Comparison of ENCODE assay signal across 8 cellular contexts in genomic region chr1:12615916-12616708, GRCh38. TPM values are rescaled to one million over a fixed set of nuclear protein-coding genes. Genes with fewer than 3 reads are reported as not detected.
DNase-seq lines count a peak whose midpoint lies in the region; ATAC-seq and TF ChIP-seq lines count a peak whose summit lies in the region.

No MANE protein-coding gene starts in this region.

- H3K4me1 ChIP-seq in HUES64 (ENCODE audit: insufficient read depth, low read length), result peaks cover 17% of the 10 kb centered on the region
- peaks cover 39% of the 10 kb centered on the region for H3K4me1 ChIP-seq in adipocyte (ENCODE audit: control insufficient read depth, insufficient read depth, low read length)
- peaks cover 28% of the 10 kb centered on the region for H3K4me1 ChIP-seq in rectal smooth muscle tissue (ENCODE audit: control insufficient read depth, insufficient read depth, low read length)

- ATAC-seq in HG02610 (IDR thresholded peaks at IDR 0.05; ENCODE audit: unreplicated experiment) (no peak), HG03460 (IDR thresholded peaks at IDR 0.05; ENCODE audit: unreplicated experiment) (no peak), HG03571 (IDR thresholded peaks at IDR 0.05; ENCODE audit: unreplicated experiment) (no peak)

- H3K27me3 ChIP-seq in HUES64 (ENCODE audit: insufficient read depth, low read length), result peaks cover 9% of the 10 kb centered on the region; the same call in 1 of the 2 replicates
- no peaks in the 10 kb centered on the region for H3K27me3 ChIP-seq in adipocyte (replicated peaks; ENCODE audit: control insufficient read depth, insufficient read depth, low read length)
- no peaks in the 10 kb centered on the region for H3K27me3 ChIP-seq in rectal smooth muscle tissue (ENCODE audit: control insufficient read depth, insufficient read depth, low read length)

- WGBS in HUES64, result under 1% methylated on average over 16 of the region's 16 CpGs

- H3K9me3 ChIP-seq in HUES64 (ENCODE audit: insufficient read depth, low read depth, low read length) (no peaks in the 10 kb centered on the region), adipocyte (ENCODE audit: control insufficient read depth, low read length) (no peaks in the 10 kb centered on the region)

- H3K27ac ChIP-seq in C4-2B (peak overlapping the region; percentile 79), HUES64 (ENCODE audit: low read depth, low read length) (peak overlapping the region; percentile 97; the same call in 1 of the 2 replicates), rectal smooth muscle tissue (ENCODE audit: low read depth, low read length) (peak overlapping the region; percentile 95)

- H3K9ac ChIP-seq in HUES64 (ENCODE audit: low read depth, low read length) (peak overlapping the region; percentile 66; the same call in 1 of the 2 replicates), adipocyte (ENCODE audit: low read length) (peak overlapping the region; percentile 97), rectal smooth muscle tissue (ENCODE audit: low read length) (peak overlapping the region; percentile 66)

- H3K4me3 ChIP-seq in HUES64 (ENCODE audit: low read length), result peak overlapping the region; percentile 93
- H3K4me3 ChIP-seq in adipocyte (ENCODE audit: low read length), result peak overlapping the region; percentile 93
- H3K4me3 ChIP-seq in rectal smooth muscle tissue (ENCODE audit: low read length), result peak overlapping the region; percentile 88

- peak; percentile 71 for DNase-seq in adipocyte (ENCODE audit: low read depth)
- DNase-seq in hepatic stellate cell (ENCODE audit: low spot score), result peak; percentile 89

- peaks cover 8% of the 10 kb centered on the region; the same call in 1 of the 2 replicates for H3K36me3 ChIP-seq in HUES64 (ENCODE audit: insufficient read depth, low read length)
- H3K36me3 ChIP-seq in adipocyte (ENCODE audit: control insufficient read depth, insufficient read depth, low read length, severe bottlenecking), result peaks cover 19% of the 10 kb centered on the region
- no peaks in the 10 kb centered on the region for H3K36me3 ChIP-seq in rectal smooth muscle tissue (ENCODE audit: control insufficient read depth, insufficient read depth, low read length)

- no peak for TF ChIP-seq CTCF in C4-2B (conservative IDR thresholded peaks at IDR 0.05)

RNA-seq across cellular contexts. Expression of gene DHRS3, which starts 1.9 kb away (rescaled TPM):
- 10.6 TPM for polyA plus RNA-seq in HUES64 (2013, experiment 1 of 2)
- 7.3 TPM for polyA plus RNA-seq in HUES64 (2013, experiment 2 of 2)

RNA-seq across cellular contexts. Expression of gene AADACL4, which starts 27.8 kb away (rescaled TPM):
- polyA plus RNA-seq in HUES64 (2013, experiment 1 of 2), result not detected
- not detected for polyA plus RNA-seq in HUES64 (2013, experiment 2 of 2)
